ENCODE assay signal across 9 cellular contexts in genomic region chr4:164876680-164877324, GRCh38. TPM values are rescaled to one million over a fixed set of nuclear protein-coding genes. Genes with fewer than 3 reads are reported as not detected.
A peak's percentile ranks its signal among the peaks of the same experiment; 100 is the strongest.
DNase-seq lines count a peak whose midpoint lies in the region; ATAC-seq and TF ChIP-seq lines count a peak whose summit lies in the region.
"Had no signal": no experiment of that assay in that cellular context is flagged by ENCODE, and none has a peak within 500 bp of the region (broad histone marks: within the 10 kb centered on the region; RNA-seq: fewer than 3 reads in every experiment).

Gene APELA, plus strand, starts transcription at chr4:164877178. Its CDS starts 154 bp downstream, at chr4:164877332.

- no peak within 1 kb of the TSS for H4K8ac ChIP-seq in mesenchymal stem cell (ENCODE audit: low read length)

- peak within 1 kb of the TSS; percentile 68 for H3K27ac ChIP-seq in mesenchymal stem cell (ENCODE audit: low read length, poor library complexity, severe bottlenecking)
- no peak within 1 kb of the TSS for H3K27ac ChIP-seq in osteoblast (ENCODE audit: low read depth, low read length)

- H2BK5ac ChIP-seq in mesenchymal stem cell (ENCODE audit: low read depth, low read length, poor library complexity, severe bottlenecking), result no peak within 1 kb of the TSS

- H3K23ac ChIP-seq in mesenchymal stem cell (ENCODE audit: low read length in 2 of 2), result no peak within 1 kb of the TSS

- no peak within 1 kb of the TSS for H2AK5ac ChIP-seq in mesenchymal stem cell (ENCODE audit: low read length, severe bottlenecking)

- peak; percentile 1 for DNase-seq in HFF-Myc (ENCODE audit: extremely low read depth, low read depth)
- DNase-seq in Kasumi-1 (lab: John Stamatoyannopoulos, UW), result peak; percentile 53 to 61
- peak; percentile 29 for DNase-seq in mesenchymal stem cell
- no peak for DNase-seq in osteoblast (ENCODE audit: insufficient read length, low spot score, missing footprints)
- DNase-seq in foreskin fibroblast, result no peak
- no peak for DNase-seq in stimulated activated CD4-positive, alpha-beta T cell treated with anti-CD3 and anti-CD28 coated beads, Interleukin-4, amount 100 ng/mL, for 24 hours
- DNase-seq in GM19240 (ENCODE audit: insufficient read length, low spot score), result no peak
- DNase-seq: activated CD4-positive, alpha-beta T cell treated with anti-CD3 and anti-CD28 coated beads for 36 hours had no signal

- H3K36me3 ChIP-seq in mesenchymal stem cell (ENCODE audit: control insufficient read depth in 1 of 2, insufficient read depth in 2 of 2, low read depth in 1 of 2, low read length in 2 of 2), result no peaks in the 10 kb centered on the region
- H3K36me3 ChIP-seq in osteoblast (ENCODE audit: insufficient read depth, low read length), result no peaks in the 10 kb centered on the region

- no peaks in the 10 kb centered on the region for H3K27me3 ChIP-seq in mesenchymal stem cell (ENCODE audit: control insufficient read depth in 1 of 2, insufficient read depth in 1 of 2, low read length in 2 of 2)
- no peaks in the 10 kb centered on the region for H3K27me3 ChIP-seq in osteoblast (ENCODE audit: insufficient read depth, low read length)

- H4K20me1 ChIP-seq in osteoblast (ENCODE audit: insufficient read depth, low read length), result no peaks in the 10 kb centered on the region

- H3K79me2 ChIP-seq in osteoblast (ENCODE audit: insufficient read depth, low read length), result no peaks in the 10 kb centered on the region

- no peak for TF ChIP-seq CTCF in HFF-Myc (IDR thresholded peaks at IDR 0.05; ENCODE audit: low read depth, low read length, missing control alignments)
- TF ChIP-seq CTCF in osteoblast (IDR thresholded peaks at IDR 0.05; ENCODE audit: extremely low read depth, low read depth, low read length), result no peak
- TF ChIP-seq CTCF in foreskin fibroblast (IDR thresholded peaks at IDR 0.05; ENCODE audit: low read depth, low read length), result no peak

- H3K4me3 ChIP-seq in HFF-Myc (replicated peaks; ENCODE audit: low read depth, low read length), result no peak within 1 kb of the TSS
- H3K4me3 ChIP-seq in mesenchymal stem cell (ENCODE audit: insufficient read depth in 1 of 2, low read depth in 1 of 2, low read length in 2 of 2), result no peak within 1 kb of the TSS
- no peak within 1 kb of the TSS for H3K4me3 ChIP-seq in osteoblast (ENCODE audit: insufficient read depth, low read length)
- H3K4me3 ChIP-seq in foreskin fibroblast (ENCODE audit: low read depth in 1 of 2, low read length in 2 of 2), result no peak within 1 kb of the TSS

- H2AFZ ChIP-seq in mesenchymal stem cell (ENCODE audit: low read depth, low read length) (no peak within 1 kb of the TSS), osteoblast (ENCODE audit: low read length) (no peak within 1 kb of the TSS)

- WGBS in mesenchymal stem cell, result 21% methylated on average over 2 of the region's 7 CpGs

- H3K4me2 ChIP-seq in mesenchymal stem cell (ENCODE audit: low read length, poor library complexity, severe bottlenecking) (peak within 1 kb of the TSS; percentile 32), osteoblast (ENCODE audit: insufficient read depth, low read length) (no peak within 1 kb of the TSS)

- H2BK15ac ChIP-seq in mesenchymal stem cell (ENCODE audit: low read depth, poor library complexity, severe bottlenecking), result no peak within 1 kb of the TSS

- no peak within 1 kb of the TSS for H2BK120ac ChIP-seq in mesenchymal stem cell (ENCODE audit: low read depth, low read length)

- no peak within 1 kb of the TSS for H4K91ac ChIP-seq in mesenchymal stem cell (ENCODE audit: low read length)

- H3K4ac ChIP-seq in mesenchymal stem cell (ENCODE audit: low read depth in 1 of 2, low read length in 2 of 2), result no peak within 1 kb of the TSS

- H3K9me3 ChIP-seq in mesenchymal stem cell (ENCODE audit: control insufficient read depth, low read length), result no peaks in the 10 kb centered on the region
- no peaks in the 10 kb centered on the region for H3K9me3 ChIP-seq in osteoblast (ENCODE audit: low read depth, low read length)

- H3K9ac ChIP-seq in mesenchymal stem cell (ENCODE audit: low read length), result no peak within 1 kb of the TSS

- ATAC-seq in GM18868 (IDR thresholded peaks at IDR 0.05; ENCODE audit: unreplicated experiment), result peak; percentile 98
- ATAC-seq: activated CD4-positive, alpha-beta T cell treated with anti-CD3 and anti-CD28 coated beads for 36 hours had no signal

- H3K79me1 ChIP-seq in mesenchymal stem cell (replicated peaks; ENCODE audit: low read length, poor library complexity, severe bottlenecking), result no peaks in the 10 kb centered on the region

- no peak within 1 kb of the TSS for H2BK12ac ChIP-seq in mesenchymal stem cell (ENCODE audit: low read length in 2 of 2)

- no peak within 1 kb of the TSS for H3K14ac ChIP-seq in mesenchymal stem cell (ENCODE audit: low read length in 2 of 2)

- H3K18ac ChIP-seq in mesenchymal stem cell (ENCODE audit: low read depth in 1 of 2, low read length in 2 of 2), result no peak within 1 kb of the TSS

- H3K4me1 ChIP-seq in mesenchymal stem cell (ENCODE audit: control insufficient read depth, insufficient read depth, low read depth, low read length) (no peaks in the 10 kb centered on the region), osteoblast (ENCODE audit: insufficient read depth, low read length) (no peaks in the 10 kb centered on the region)

RNA-seq across cellular contexts. Expression of gene APELA, which starts in this region (rescaled TPM):
- not detected for polyA plus RNA-seq in mesenchymal stem cell (2013, experiment 1 of 2)
- polyA plus RNA-seq in mesenchymal stem cell (2013, experiment 2 of 2), result not detected
- total RNA-seq in osteoblast, result 0.29 TPM in 1 of 2 replicates, not detected in the other
- total RNA-seq: activated CD4-positive, alpha-beta T cell treated with anti-CD3 and anti-CD28 coated beads for 36 hours had no signal

Comparison
In these comparisons a context has a peak if more than half of its experiments do, and no peak if none do; other contexts are left out.
1. DNase-seq: peak in HFF-Myc (single experiment), Kasumi-1 (2 of 2) and mesenchymal stem cell (single experiment); none in osteoblast (single experiment), foreskin fibroblast (0 of 2), stimulated activated CD4-positive, alpha-beta T cell treated with anti-CD3 and anti-CD28 coated beads, Interleukin-4, amount 100 ng/mL, for 24 hours (single experiment) and GM19240 (single experiment).